In the genomic region with DNA sequence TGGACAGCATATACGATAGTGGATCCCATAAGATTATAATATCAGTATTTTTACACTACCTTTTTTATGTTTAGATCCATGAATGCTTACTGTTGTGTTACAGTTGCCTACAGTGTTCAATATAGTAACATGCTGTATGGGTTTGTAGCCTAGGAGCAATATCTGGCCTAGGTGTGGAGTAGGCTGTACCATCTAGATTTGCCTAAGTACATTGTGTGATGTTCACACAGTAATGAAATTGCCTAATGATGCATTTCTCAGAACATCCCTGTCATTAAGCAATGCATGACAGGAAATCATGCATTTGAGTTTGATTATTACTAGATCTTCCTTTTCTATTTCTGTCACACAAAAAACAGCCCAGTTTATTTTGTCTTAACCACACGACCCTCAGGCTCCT, we compare ENCODE assay signal across 20 cellular contexts.
"Had no signal": no experiment of that assay in that cellular context is flagged by ENCODE, and none has a peak within 500 bp of the region (broad histone marks: within the 10 kb centered on the region; RNA-seq: fewer than 3 reads in every experiment).

No MANE protein-coding gene starts in this region.

- H3K27ac Mint-ChIP-seq: nephron; progenitor cell of endocrine pancreas; stimulated activated naive CD8-positive, alpha-beta T cell treated with anti-CD3 and anti-CD28 coated beads, Interleukin-15, Interleukin-2, amounts not matched to agents 100 ng/mL and 50 ng/mL, for 24 hours; type B pancreatic cell had no signal

- H3K27me3 Mint-ChIP-seq: progenitor cell of endocrine pancreas; stimulated activated naive CD8-positive, alpha-beta T cell treated with anti-CD3 and anti-CD28 coated beads, Interleukin-15, Interleukin-2, amounts not matched to agents 100 ng/mL and 50 ng/mL, for 24 hours; type B pancreatic cell had no signal

- H3K79me2 ChIP-seq: hepatocyte had no signal

- H3K9me3 Mint-ChIP-seq: activated naive CD4-positive, alpha-beta T cell treated with anti-CD3 and anti-CD28 coated beads, Interleukin-2, amount 50 U/mL, for 72 hours; nephron; stimulated activated naive CD8-positive, alpha-beta T cell treated with anti-CD3 and anti-CD28 coated beads, Interleukin-15, Interleukin-2, amounts not matched to agents 100 ng/mL and 50 ng/mL, for 24 hours; type B pancreatic cell; WTC11 had no signal

- ATAC-seq: WTC11 had no signal

- H3K4me1 Mint-ChIP-seq: nephron had no signal

- H3K27ac ChIP-seq: hepatocyte, left ventricle myocardium inferior, right atrium auricular region had no signal

- H3K4me3 ChIP-seq: hepatocyte, left ventricle myocardium inferior, right atrium auricular region had no signal

- H3K4me2 ChIP-seq: hepatocyte had no signal

- H3K9me3 ChIP-seq: left ventricle myocardium inferior, right atrium auricular region had no signal

- H3K27me3 ChIP-seq: hepatocyte, right atrium auricular region had no signal

- H3K4me3 Mint-ChIP-seq: nephron; stimulated activated naive CD8-positive, alpha-beta T cell treated with anti-CD3 and anti-CD28 coated beads, Interleukin-15, Interleukin-2, amounts not matched to agents 100 ng/mL and 50 ng/mL, for 24 hours; type B pancreatic cell; WTC11 had no signal

- DNase-seq: activated CD4-positive, alpha-beta T cell treated with anti-CD3 and anti-CD28 coated beads for 48 hours; activated CD8-positive, alpha-beta memory T cell treated with anti-CD3 and anti-CD28 coated beads for 24 hours; activated effector memory CD4-positive, alpha-beta T cell treated with anti-CD3 and anti-CD28 coated beads, Interleukin-2, amount 50 U/mL, for 16 hours; amniotic stem cell; islet precursor cell; left ventricle myocardium inferior; mesendoderm; nucleus accumbens; small intestine; stimulated activated CD4-positive, alpha-beta T cell treated with anti-CD3 and anti-CD28 coated beads, Interleukin-4, amount 100 ng/mL, for 4 hours; stimulated activated CD8-positive, alpha-beta memory T cell treated with anti-CD3 and anti-CD28 coated beads, Interleukin-4, amount 100 ng/mL, for 48 hours; T-helper 2 cell had no signal

- H2AFZ ChIP-seq: hepatocyte had no signal
